ENCODE assay signal across 1 cellular context in genomic region chr11:8810331-8811301, GRCh38.
TF ChIP-seq lines count a peak whose summit lies in the region.

No MANE protein-coding gene starts in this region.

TF ChIP-seq in HepG2, 621 proteins besides CTCF, POLR2A, EP300 and RAD21 (continued from another document and continues in another):
- TF ChIP-seq ZBTB49 (CRISPR knock-in tag; IDR thresholded peaks at IDR 0.05; ENCODE audit: borderline replicate concordance) (no peak), ZNF326 (CRISPR knock-in tag; IDR thresholded peaks at IDR 0.05; ENCODE audit: borderline replicate concordance) (no peak), SALL2 (CRISPR knock-in tag; IDR thresholded peaks at IDR 0.05) (no peak), ZKSCAN8 (CRISPR knock-in tag; IDR thresholded peaks at IDR 0.05; ENCODE audit: borderline replicate concordance) (no peak), SNRNP70 (IDR thresholded peaks at IDR 0.05; ENCODE audit: low read depth, low read length) (no peak), ZIK1 (CRISPR knock-in tag; IDR thresholded peaks at IDR 0.05; ENCODE audit: borderline replicate concordance, low read depth) (no peak), EZH2 (conservative IDR thresholded peaks at IDR 0.05; ENCODE audit: low read depth, low read length) (no peak), ZNF280D (CRISPR knock-in tag; IDR thresholded peaks at IDR 0.05) (peak; percentile 36; the same call in 1 of the 2 replicates), DNMT3B (CRISPR knock-in tag; conservative IDR thresholded peaks at IDR 0.05) (no peak), ETS1 (CRISPR knock-in tag; IDR thresholded peaks at IDR 0.05) (no peak), PREB (CRISPR knock-in tag; IDR thresholded peaks at IDR 0.05) (no peak), ZNF609 (CRISPR knock-in tag; IDR thresholded peaks at IDR 0.05; ENCODE audit: borderline replicate concordance) (0 out of 2 replicates have a peak, but pooled peaks have one; percentile 9), AKNA (CRISPR knock-in tag; IDR thresholded peaks at IDR 0.05; ENCODE audit: borderline replicate concordance) (no peak), ZBTB44 (CRISPR knock-in tag; IDR thresholded peaks at IDR 0.05) (no peak), KDM5B (CRISPR knock-in tag; IDR thresholded peaks at IDR 0.05; ENCODE audit: borderline replicate concordance) (peak; percentile 32; the same call in 1 of the 2 replicates), ZNF431 (CRISPR knock-in tag; IDR thresholded peaks at IDR 0.05; ENCODE audit: borderline replicate concordance, low read depth) (no peak), PITX1 (CRISPR knock-in tag; IDR thresholded peaks at IDR 0.05) (0 out of 2 replicates have a peak, but pooled peaks have one; percentile 36), IKZF1 (IDR thresholded peaks at IDR 0.05) (no peak), CREM (IDR thresholded peaks at IDR 0.05) (no peak; the same call in 1 of the 2 replicates), CREM (CRISPR knock-in tag; IDR thresholded peaks at IDR 0.05) (no peak), MYPOP (CRISPR knock-in tag; IDR thresholded peaks at IDR 0.05) (no peak), HNF1A (IDR thresholded peaks at IDR 0.05; ENCODE audit: low read depth) (no peak), HNF1A (CRISPR knock-in tag; IDR thresholded peaks at IDR 0.05; ENCODE audit: borderline replicate concordance) (no peak), ZNF597 (CRISPR knock-in tag; IDR thresholded peaks at IDR 0.05) (no peak)
